ENCODE assay signal across 8 cellular contexts in the genomic region with DNA sequence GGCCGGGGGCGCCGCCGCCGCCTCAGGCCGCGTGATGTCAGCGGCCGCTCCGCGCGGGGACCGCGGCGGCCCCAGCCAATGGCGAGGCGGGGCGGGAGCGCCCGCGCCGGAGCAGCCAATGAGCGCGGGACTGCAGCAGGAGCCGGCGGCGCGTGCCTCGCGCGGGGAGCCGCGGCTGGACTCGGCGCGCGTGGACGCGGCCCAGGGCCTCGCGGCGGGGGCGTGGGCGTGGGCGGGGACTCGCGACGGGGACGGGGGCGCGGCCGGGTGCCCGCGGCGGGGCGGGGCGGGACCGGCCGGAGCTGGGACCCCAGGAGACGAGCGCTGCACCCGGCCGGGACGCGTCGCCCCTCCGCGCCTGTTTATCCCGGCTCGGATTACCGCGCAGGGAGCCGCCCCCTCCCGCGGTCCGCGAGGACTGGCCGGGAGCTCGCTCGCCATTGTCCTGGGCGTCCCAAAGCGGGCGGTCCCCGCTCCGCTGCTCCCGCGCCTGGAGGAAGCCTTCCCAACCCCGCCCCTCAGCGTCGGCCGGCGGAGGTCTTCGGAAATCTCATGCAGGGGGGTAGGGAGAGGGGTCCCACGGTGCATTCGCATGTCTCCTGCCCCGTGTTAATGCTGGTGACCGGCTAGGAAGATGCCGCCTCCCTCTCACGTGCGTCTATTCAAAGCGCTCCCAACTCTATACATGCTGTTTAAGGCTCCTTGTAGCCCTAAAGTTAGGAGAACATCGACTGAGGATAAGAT. TPM values are rescaled to one million over a fixed set of nuclear protein-coding genes. Genes with fewer than 3 reads are reported as not detected.
DNase-seq lines count a peak whose midpoint lies in the region; ATAC-seq, FAIRE-seq and TF ChIP-seq lines count a peak whose summit lies in the region.

Gene RNF157, minus strand, starts transcription at position 33 of the 744 bp plus-strand sequence. CDS start 253 bp downstream, outside the sequence.

- DNase-seq in AG04449 (ENCODE audit: low read depth, low spot score), result no peak
- DNase-seq in HTR-8/SVneo (ENCODE audit: insufficient read length, low spot score), result peak; percentile 78
- peak; percentile 25 to 70 (median 56) for DNase-seq in T-cell
- DNase-seq in ascending aorta (ENCODE audit: low spot score in 2 of 2), result peak in 1 of 2 donors; percentile 76
- DNase-seq in hepatic stellate cell (ENCODE audit: low spot score), result peak; percentile 79
- peak; percentile 72 to 89 for DNase-seq in psoas muscle

- H3K4me3 Mint-ChIP-seq in T-cell, result peak within 1 kb of the TSS; percentile 77 to 91 (median 88)

- no peaks in the 10 kb centered on the region for H3K27me3 Mint-ChIP-seq in T-cell

- peaks cover 55 to 69% (median 59%) of the 10 kb centered on the region in 3 donors for H3K4me1 Mint-ChIP-seq in T-cell

- CTCF ChIA-PET in AG04449 (lab: Yijun Ruan, JAX), result interaction anchor here (1.0 to 1.4 kb wide), 2 partner anchors 39 to 119 kb away, joined by 3 to 6 read pairs; no protein-coding TSS in a partner anchor
- CTCF ChIA-PET in T-cell (lab: Charles Lee), result interaction anchor here in 1 of 2 donors (0.6 kb wide), 1 partner anchor 9 kb away, joined by 3 read pairs; no protein-coding TSS in a partner anchor

- H3K4me3 ChIP-seq in AG04449 (ENCODE audit: low read depth, low read length) (peak within 1 kb of the TSS; percentile 61), ascending aorta (peak within 1 kb of the TSS; percentile 59 to 80), psoas muscle (peak within 1 kb of the TSS; percentile 76)

- WGBS in psoas muscle, 3 donors, result 0% methylated on average over 34 to 100 of the region's 102 CpGs

- no peaks in the 10 kb centered on the region for H3K9me3 Mint-ChIP-seq in T-cell

- peak; percentile 90 for FAIRE-seq in HTR-8/SVneo (lab: Jason Lieb, UNC)

- ATAC-seq in GM19035 (IDR thresholded peaks at IDR 0.05; ENCODE audit: unreplicated experiment), result peak; percentile 69
- ATAC-seq in T-cell (replicated peaks in 1 of 4), result peak; percentile 91 to 94 (median 93)
- ATAC-seq in psoas muscle, result peak; percentile 80 to 86 (median 82)
- ATAC-seq in GM19328 (IDR thresholded peaks at IDR 0.05; ENCODE audit: unreplicated experiment), result no peak

- H3K27ac ChIP-seq in ascending aorta (peak within 1 kb of the TSS in 1 of 2 donors; percentile 20), psoas muscle (peak within 1 kb of the TSS; percentile 94)

- intact Hi-C loops in ascending aorta (cut with DNase I), result loop anchor here (2.0 to 5.0 kb wide), 2 partner anchors 24 to 37 kb away; partner anchors contain the start of gene UBALD2
- intact Hi-C loops in psoas muscle (cut with DNase I), result loop anchor here in 1 of 2 donors (5.0 kb wide), 1 partner anchor 43 kb away; no protein-coding TSS in a partner anchor

- TF ChIP-seq CTCF in AG04449 (IDR thresholded peaks at IDR 0.05; ENCODE audit: insufficient read depth, low read length, missing control alignments), result no peak
- no peak for TF ChIP-seq CTCF in ascending aorta (IDR thresholded peaks at IDR 0.05)
- TF ChIP-seq CTCF in psoas muscle (IDR thresholded peaks at IDR 0.05), result no peak

- H3K27me3 ChIP-seq in ascending aorta (no peaks in the 10 kb centered on the region), psoas muscle (ENCODE audit: insufficient read depth in 3 of 3, low read length in 2 of 3) (no peaks in the 10 kb centered on the region)

- POLR2A ChIA-PET in AG04449 (lab: Yijun Ruan, JAX), result interaction anchor here (1.4 kb wide), 1 partner anchor 24 kb away, joined by 5 read pairs; the partner anchor contains the start of gene UBALD2
- POLR2A ChIA-PET in T-cell (lab: Charles Lee), result interaction anchor here in 1 of 2 donors (0.5 kb wide), 1 partner anchor 146 kb away, joined by 3 read pairs; no protein-coding TSS in a partner anchor

- H3K36me3 Mint-ChIP-seq in T-cell, result no peaks in the 10 kb centered on the region

- peak within 1 kb of the TSS; percentile 91 to 92 for H3K27ac Mint-ChIP-seq in T-cell

- H3K9me3 ChIP-seq in ascending aorta (no peaks in the 10 kb centered on the region), psoas muscle (no peaks in the 10 kb centered on the region)

- H3K36me3 ChIP-seq in ascending aorta (no peaks in the 10 kb centered on the region), psoas muscle (ENCODE audit: insufficient read depth in 1 of 2, low read depth in 1 of 2) (no peaks in the 10 kb centered on the region)

- H3K4me1 ChIP-seq in ascending aorta (peaks cover 3 to 11% of the 10 kb centered on the region in 2 donors), psoas muscle (peaks cover 35% of the 10 kb centered on the region)

RNA-seq across cellular contexts. Expression of gene RNF157, which starts in this region (rescaled TPM):
- 10 to 100 TPM; 50.7 to 66.5 (median 61.9) TPM for total RNA-seq in T-cell
- total RNA-seq in ascending aorta, result 2.4 TPM
- 10 to 100 TPM; 35.0 to 76.5 (median 60.0) TPM for total RNA-seq in psoas muscle
- polyA plus RNA-seq in psoas muscle, result 10 to 100 TPM; 14.9 to 90.1 (median 73.9) TPM

Comparison
In these comparisons a context has a peak if more than half of its experiments do, and no peak if none do; other contexts are left out.
1. RNA of gene RNF157 (total RNA-seq): 35.0 to 76.5 TPM in psoas muscle and 50.7 to 66.5 TPM in T-cell; 2.4 TPM in ascending aorta (single experiment); every median in the first group is over 10 times any median in the second.
2. Peak in every context shown above with its lines, with median percentiles within 50 percentile points of each other: H3K4me3 ChIP-seq.